In genomic region chr5:135213034-135213386, GRCh38 we compare ENCODE assay signal across 18 cellular contexts.
DNase-seq lines count a peak whose midpoint lies in the region; ATAC-seq and TF ChIP-seq lines count a peak whose summit lies in the region.
"Had no signal": no experiment of that assay in that cellular context is flagged by ENCODE, and none has a peak within 500 bp of the region (broad histone marks: within the 10 kb centered on the region; RNA-seq: fewer than 3 reads in every experiment).

No MANE protein-coding gene starts in this region.

- H3K4me3 ChIP-seq in lung: no peak overlapping the region
- H3K4me3 ChIP-seq: GM23248, K562 had no signal

- no peaks in the 10 kb centered on the region for H3K9me3 ChIP-seq in lung (ENCODE audit: control insufficient read depth in 2 of 2, insufficient read depth in 1 of 2, low read length in 1 of 2)

- no peak for TF ChIP-seq CTCF in lung (IDR thresholded peaks at IDR 0.05; ENCODE audit: control extremely low read depth, extremely low read depth)

- H3K27me3 ChIP-seq in lung (ENCODE audit: control insufficient read depth, insufficient read depth): no peaks in the 10 kb centered on the region

- no peaks in the 10 kb centered on the region for H3K36me3 ChIP-seq in lung (ENCODE audit: control insufficient read depth in 2 of 2, insufficient read depth in 2 of 2, low read length in 2 of 2)

- 87 to 94% methylated on average over 5 of the region's 5 CpGs for WGBS in lung, 2 donors

- DNase-seq in activated CD8-positive, alpha-beta memory T cell treated with anti-CD3 and anti-CD28 coated beads for 24 hours: peak; percentile 13
- no peak for DNase-seq in activated CD8-positive, alpha-beta memory T cell treated with anti-CD3 and anti-CD28 coated beads, Interleukin-2, amount 50 U/mL, for 4 hours
- DNase-seq in NCI-H69 (lab: John Stamatoyannopoulos, UW) (peak; percentile 66), lung (ENCODE audit: low spot score) (peak; percentile 22), amygdala (lab: John Stamatoyannopoulos, UW) (no peak), NCI-H2196 treated with DMSO at 0.1 percent for 48 hours (lab: John Stamatoyannopoulos, UW; ENCODE audit: unreplicated experiment) (no peak), AG20443 (ENCODE audit: low spot score) (no peak)
- no peak for DNase-seq in activated naive CD4-positive, alpha-beta T cell treated with Interleukin-2 at 50 U/mL for 16 hours
- DNase-seq: AML-193; Calu3; CD4-positive, CD25-positive, alpha-beta regulatory T cell; DMS79; GM23248; NCI-H1694; NCI-H226; NCI-H526; RPMI8226 had no signal

- H3K4me1 ChIP-seq in lung (ENCODE audit: control insufficient read depth in 2 of 2, insufficient read depth in 2 of 2, low read length in 2 of 2): no peaks in the 10 kb centered on the region

- ATAC-seq in lung (ENCODE audit: insufficient read depth, low FRiP score): no peak
- ATAC-seq: K562 had no signal

- H3K27ac ChIP-seq in lung (ENCODE audit: low read depth in 1 of 2, low read length in 1 of 2): no peak overlapping the region
- H3K27ac ChIP-seq: GM23248 had no signal

Comparison
In these comparisons a context has a peak if more than half of its experiments do, and no peak if none do; other contexts are left out.
1. DNase-seq: peak in activated CD8-positive, alpha-beta memory T cell treated with anti-CD3 and anti-CD28 coated beads for 24 hours (single experiment), NCI-H69 (single experiment) and lung (single experiment); none in activated CD8-positive, alpha-beta memory T cell treated with anti-CD3 and anti-CD28 coated beads, Interleukin-2, amount 50 U/mL, for 4 hours (single experiment), activated naive CD4-positive, alpha-beta T cell treated with Interleukin-2 at 50 U/mL for 16 hours (single experiment), amygdala (0 of 56), NCI-H2196 treated with DMSO at 0.1 percent for 48 hours (single experiment) and AG20443 (single experiment).